ENCODE assay signal across 8 cellular contexts in the genomic region with DNA sequence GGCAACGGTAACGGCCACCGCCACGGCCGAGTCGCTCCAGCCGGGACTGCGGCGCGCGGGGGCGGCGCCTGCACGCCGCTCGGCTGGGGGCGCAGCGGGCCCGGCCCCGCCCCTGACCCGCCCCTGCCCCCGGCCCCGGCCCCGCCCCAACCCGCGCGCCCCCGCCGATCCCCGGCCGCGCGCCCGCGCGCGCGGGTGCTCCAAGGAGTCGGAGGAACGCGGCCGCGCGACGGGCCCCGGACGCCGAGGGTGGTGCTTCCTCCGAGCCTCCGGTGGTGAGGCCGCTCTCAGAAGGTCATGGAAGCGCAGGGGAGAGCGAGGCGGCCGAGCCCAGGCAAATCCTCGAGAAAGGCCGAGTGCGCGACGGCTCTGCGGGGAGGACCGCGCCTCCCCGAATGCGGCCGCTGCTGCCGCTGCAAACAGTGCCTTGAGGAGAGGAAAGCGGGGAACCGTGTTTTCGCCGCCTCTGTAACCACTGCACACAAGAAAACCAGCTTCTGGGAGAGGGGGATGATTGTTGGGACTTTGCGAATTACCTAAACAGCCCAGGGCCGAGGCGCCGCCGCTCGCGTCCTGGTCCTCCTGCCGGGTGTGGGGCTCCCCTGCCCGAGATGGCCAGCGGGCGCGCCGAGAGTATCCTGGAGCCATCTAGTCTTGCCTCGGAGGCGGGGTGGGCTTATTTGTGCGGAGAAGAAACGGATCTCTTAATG. TPM values are rescaled to one million over a fixed set of nuclear protein-coding genes. Genes with fewer than 3 reads are reported as not detected.
A peak's percentile ranks its signal among the peaks of the same experiment; 100 is the strongest.
DNase-seq lines count a peak whose midpoint lies in the region; ATAC-seq and TF ChIP-seq lines count a peak whose summit lies in the region.

A gene with protein sequence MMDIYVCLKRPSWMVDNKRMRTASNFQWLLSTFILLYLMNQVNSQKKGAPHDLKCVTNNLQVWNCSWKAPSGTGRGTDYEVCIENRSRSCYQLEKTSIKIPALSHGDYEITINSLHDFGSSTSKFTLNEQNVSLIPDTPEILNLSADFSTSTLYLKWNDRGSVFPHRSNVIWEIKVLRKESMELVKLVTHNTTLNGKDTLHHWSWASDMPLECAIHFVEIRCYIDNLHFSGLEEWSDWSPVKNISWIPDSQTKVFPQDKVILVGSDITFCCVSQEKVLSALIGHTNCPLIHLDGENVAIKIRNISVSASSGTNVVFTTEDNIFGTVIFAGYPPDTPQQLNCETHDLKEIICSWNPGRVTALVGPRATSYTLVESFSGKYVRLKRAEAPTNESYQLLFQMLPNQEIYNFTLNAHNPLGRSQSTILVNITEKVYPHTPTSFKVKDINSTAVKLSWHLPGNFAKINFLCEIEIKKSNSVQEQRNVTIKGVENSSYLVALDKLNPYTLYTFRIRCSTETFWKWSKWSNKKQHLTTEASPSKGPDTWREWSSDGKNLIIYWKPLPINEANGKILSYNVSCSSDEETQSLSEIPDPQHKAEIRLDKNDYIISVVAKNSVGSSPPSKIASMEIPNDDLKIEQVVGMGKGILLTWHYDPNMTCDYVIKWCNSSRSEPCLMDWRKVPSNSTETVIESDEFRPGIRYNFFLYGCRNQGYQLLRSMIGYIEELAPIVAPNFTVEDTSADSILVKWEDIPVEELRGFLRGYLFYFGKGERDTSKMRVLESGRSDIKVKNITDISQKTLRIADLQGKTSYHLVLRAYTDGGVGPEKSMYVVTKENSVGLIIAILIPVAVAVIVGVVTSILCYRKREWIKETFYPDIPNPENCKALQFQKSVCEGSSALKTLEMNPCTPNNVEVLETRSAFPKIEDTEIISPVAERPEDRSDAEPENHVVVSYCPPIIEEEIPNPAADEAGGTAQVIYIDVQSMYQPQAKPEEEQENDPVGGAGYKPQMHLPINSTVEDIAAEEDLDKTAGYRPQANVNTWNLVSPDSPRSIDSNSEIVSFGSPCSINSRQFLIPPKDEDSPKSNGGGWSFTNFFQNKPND (minus strand): TSS at position 48 of the 710 bp plus-strand sequence. CDS start 25,999 bp downstream, outside the sequence.

- H3K4me1 ChIP-seq in CD8-positive, alpha-beta memory T cell (ENCODE audit: insufficient read depth, low read length) = no peaks in the 10 kb centered on the region

- H3K27me3 Mint-ChIP-seq in CD8-positive, alpha-beta memory T cell = peaks cover 34 to 66% of the 10 kb centered on the region in 2 donors

- no peaks in the 10 kb centered on the region for H3K36me3 ChIP-seq in CD8-positive, alpha-beta memory T cell (ENCODE audit: insufficient read depth, low read length)
- no peaks in the 10 kb centered on the region for H3K36me3 ChIP-seq in kidney epithelial cell (ENCODE audit: control insufficient read depth, insufficient read depth, low read length)

- CTCF ChIA-PET in CD8-positive, alpha-beta memory T cell (lab: Charles Lee) = no interaction called here

- peak within 1 kb of the TSS; percentile 53 for H3K4me3 ChIP-seq in CD8-positive, alpha-beta memory T cell (ENCODE audit: low read length)
- peak within 1 kb of the TSS; percentile 94 for H3K4me3 ChIP-seq in kidney epithelial cell (ENCODE audit: low read depth, low read length)

- no peak for DNase-seq in CD8-positive, alpha-beta memory T cell
- DNase-seq in NCI-H1694 (lab: John Stamatoyannopoulos, UW) (peak; percentile 21), cortex of kidney (lab: John Stamatoyannopoulos, UW) (peak; percentile 17), kidney epithelial cell (ENCODE audit: low read depth) (no peak), smooth muscle cell of the brain vasculature (ENCODE audit: low read depth, low spot score) (peak; percentile 55), NK-92 (lab: John Stamatoyannopoulos, UW; ENCODE audit: unreplicated experiment) (no peak)
- peak; percentile 61 for DNase-seq in activated CD4-positive, alpha-beta T cell treated with anti-CD3 and anti-CD28 coated beads for 48 hours

- peak; percentile 62 for ATAC-seq in GM21723 (IDR thresholded peaks at IDR 0.05; ENCODE audit: unreplicated experiment)

- TF ChIP-seq CTCF in kidney epithelial cell (IDR thresholded peaks at IDR 0.05; ENCODE audit: insufficient read depth, low read length, poor library complexity, severe bottlenecking) = no peak

- peaks cover 12 to 18% (median 17%) of the 10 kb centered on the region in 3 donors for H3K4me1 Mint-ChIP-seq in CD8-positive, alpha-beta memory T cell

- H3K27me3 ChIP-seq in CD8-positive, alpha-beta memory T cell (ENCODE audit: insufficient read depth, low read length, poor library complexity, severe bottlenecking) = peaks cover 41% of the 10 kb centered on the region
- H3K27me3 ChIP-seq in kidney epithelial cell (ENCODE audit: control insufficient read depth, insufficient read depth, low read length) = no peaks in the 10 kb centered on the region

- no peaks in the 10 kb centered on the region for H3K9me3 ChIP-seq in CD8-positive, alpha-beta memory T cell (ENCODE audit: low read length)

- H3K9me3 Mint-ChIP-seq in CD8-positive, alpha-beta memory T cell = peaks cover 0 to 2% (median 0%) of the 10 kb centered on the region in 5 donors

- H3K27ac ChIP-seq in CD8-positive, alpha-beta memory T cell (ENCODE audit: low read depth, low read length) = peak within 1 kb of the TSS; percentile 21

- peak within 1 kb of the TSS; percentile 24 to 88 (median 84) for H3K4me3 Mint-ChIP-seq in CD8-positive, alpha-beta memory T cell

- POLR2A ChIA-PET in CD8-positive, alpha-beta memory T cell (lab: Charles Lee) = no interaction called here

- peak within 1 kb of the TSS in 2 of 8 donors; percentile 12 to 48 for H3K27ac Mint-ChIP-seq in CD8-positive, alpha-beta memory T cell

- no peaks in the 10 kb centered on the region for H3K36me3 Mint-ChIP-seq in CD8-positive, alpha-beta memory T cell

RNA-seq across cellular contexts. Expression of the gene that starts here (rescaled TPM):
- not detected for total RNA-seq in CD8-positive, alpha-beta memory T cell
- not detected for polyA plus RNA-seq in CD8-positive, alpha-beta memory T cell
- total RNA-seq in kidney epithelial cell = 11.0 and 13.8 TPM in 2 replicates

Comparison
In these comparisons a context has a peak if more than half of its experiments do, and no peak if none do; other contexts are left out.
1. RNA of the gene that starts here (total RNA-seq): 11.0 to 13.8 TPM in kidney epithelial cell; not detected in CD8-positive, alpha-beta memory T cell; every median in the first group is over 10 times any median in the second.
2. DNase-seq: peak in NCI-H1694 (single experiment), activated CD4-positive, alpha-beta T cell treated with anti-CD3 and anti-CD28 coated beads for 48 hours (single experiment), cortex of kidney (single experiment) and smooth muscle cell of the brain vasculature (single experiment); none in CD8-positive, alpha-beta memory T cell (0 of 5), kidney epithelial cell (single experiment) and NK-92 (single experiment).